12 cellular contexts compared by ENCODE assay signal in genomic region chr10:43284341-43284910, GRCh38. TPM values are rescaled to one million over a fixed set of nuclear protein-coding genes. Genes with fewer than 3 reads are reported as not detected.
DNase-seq lines count a peak whose midpoint lies in the region; ATAC-seq, FAIRE-seq and TF ChIP-seq lines count a peak whose summit lies in the region.
"Had no signal": no experiment of that assay in that cellular context is flagged by ENCODE, and none has a peak within 500 bp of the region (broad histone marks: within the 10 kb centered on the region; RNA-seq: fewer than 3 reads in every experiment).

No MANE protein-coding gene starts in this region.

- no peaks in the 10 kb centered on the region for H3K9me3 Mint-ChIP-seq in WTC11

- no peak for TF ChIP-seq RAD21 in A549 (conservative IDR thresholded peaks at IDR 0.05 in 1 of 2, IDR thresholded peaks at IDR 0.05 in 1 of 2)

- H3K4me1 ChIP-seq in A549 (peaks cover 18% of the 10 kb centered on the region), keratinocyte (ENCODE audit: control insufficient read depth, extremely low read depth, insufficient read depth, low read length) (peaks cover 12% of the 10 kb centered on the region), esophagus muscularis mucosa (no peaks in the 10 kb centered on the region)

- H4K20me1 ChIP-seq in keratinocyte (ENCODE audit: control insufficient read depth, extremely low read depth, insufficient read depth, low read length): no peaks in the 10 kb centered on the region

- no peaks in the 10 kb centered on the region for H3K36me3 Mint-ChIP-seq in WTC11
- H3K36me3 Mint-ChIP-seq: naive B cell had no signal

- H3K4me3 ChIP-seq in A549: no peak overlapping the region
- no peak overlapping the region for H3K4me3 ChIP-seq in keratinocyte (ENCODE audit: control insufficient read depth in 2 of 3, extremely low read depth in 1 of 3, insufficient read depth in 2 of 3, low read depth in 1 of 3, low read length in 3 of 3)
- H3K4me3 ChIP-seq in esophagus muscularis mucosa: no peak overlapping the region

- intact Hi-C loops in esophagus muscularis mucosa (cut with DNase I): no loop called here

- no peaks in the 10 kb centered on the region for H3K9me3 ChIP-seq in A549
- H3K9me3 ChIP-seq in keratinocyte (ENCODE audit: control insufficient read depth, low read depth, low read length): no peaks in the 10 kb centered on the region
- no peaks in the 10 kb centered on the region for H3K9me3 ChIP-seq in esophagus muscularis mucosa

- H2AFZ ChIP-seq in keratinocyte (ENCODE audit: control insufficient read depth, low read length): no peak overlapping the region

- FAIRE-seq in A549 (lab: Jason Lieb, UNC) (no peak), keratinocyte (lab: Jason Lieb, UNC) (peak; percentile 81)

- H3K27me3 Mint-ChIP-seq in WTC11 (ENCODE audit: low read depth): peaks cover 24% of the 10 kb centered on the region

- 56% methylated on average over 2 of the region's 3 CpGs for WGBS in A549 (ENCODE audit: missing lambda C conversion rate)
- WGBS in esophagus muscularis mucosa: 44% methylated on average over 3 of the region's 3 CpGs

- no peaks in the 10 kb centered on the region for H3K79me2 ChIP-seq in keratinocyte (ENCODE audit: control insufficient read depth, insufficient read depth, low read length)

- H3K9me1 ChIP-seq in keratinocyte (ENCODE audit: control insufficient read depth, extremely low read depth, insufficient read depth, low read length): no peaks in the 10 kb centered on the region

- POLR2A ChIA-PET in A549 (lab: Yijun Ruan, JAX): no interaction called here
- POLR2A ChIA-PET in HEK293T (lab: Yijun Ruan, JAX): no interaction called here
- POLR2A ChIA-PET in WTC11 (lab: Charles Lee): no interaction called here

- CTCF ChIA-PET in A549 (lab: Yijun Ruan, JAX): interaction anchor here (4.8 to 16.5 kb wide), 2 partner anchors 9 to 68 kb away, joined by 23 to 234 read pairs; no protein-coding TSS in a partner anchor
- CTCF ChIA-PET in HEK293T (lab: Yijun Ruan, JAX): no interaction called here
- CTCF ChIA-PET in WTC11 (lab: Charles Lee): interaction anchor here (0.6 to 1.0 kb wide), 2 partner anchors 9 to 80 kb away, joined by 3 read pairs; no protein-coding TSS in a partner anchor

- no peak overlapping the region for H3K9ac ChIP-seq in keratinocyte (ENCODE audit: control insufficient read depth, extremely low read depth, insufficient read depth, low read length)

- ATAC-seq in A549: peak; percentile 54 to 73
- ATAC-seq in WTC11: peak; percentile 76
- ATAC-seq in HG03354 (IDR thresholded peaks at IDR 0.05; ENCODE audit: poor library complexity, severe bottlenecking, unreplicated experiment): no peak

- H3K4me1 Mint-ChIP-seq in WTC11: peaks cover 14% of the 10 kb centered on the region

- dilution Hi-C loops in keratinocyte (cut with MboI; ENCODE audit: extremely low pct_ligation_motif_present, low sequenced_read_pairs): no loop called here

- H3K4me3 Mint-ChIP-seq in WTC11: no peak overlapping the region

- no peak for TF ChIP-seq EP300 in A549 (IDR thresholded peaks at IDR 0.05)
- TF ChIP-seq EP300 in esophagus muscularis mucosa (IDR thresholded peaks at IDR 0.05): no peak

- DNase-seq in A549 (ENCODE audit: low read depth in 1 of 2, low spot score in 1 of 2): peak in 1 of 2 experiments; percentile 26
- DNase-seq in HEK293T (ENCODE audit: extremely low spot score): no peak
- DNase-seq in WTC11 (ENCODE audit: low spot score): peak; percentile 76
- no peak for DNase-seq in keratinocyte (ENCODE audit: low read depth, low spot score)
- DNase-seq in hippocampal formation (lab: John Stamatoyannopoulos, UW): no peak
- DNase-seq in esophagus muscularis mucosa (ENCODE audit: extremely low spot score): no peak
- no peak for DNase-seq in cerebellar nuclear complex (lab: John Stamatoyannopoulos, UW)
- DNase-seq: activated T-cell treated with anti-CD3 and anti-CD28 coated beads, Interleukin-2, amount 50 U/mL, for 48 hours; brain microvascular endothelial cell; IMR-90; naive B cell had no signal

- no peaks in the 10 kb centered on the region for H3K36me3 ChIP-seq in keratinocyte (ENCODE audit: control insufficient read depth in 2 of 2, extremely low read depth in 1 of 2, insufficient read depth in 2 of 2, low read length in 2 of 2)
- H3K36me3 ChIP-seq in esophagus muscularis mucosa: no peaks in the 10 kb centered on the region
- H3K36me3 ChIP-seq: brain microvascular endothelial cell had no signal

- no peak overlapping the region for H3K27ac Mint-ChIP-seq in WTC11

- H3K27me3 ChIP-seq in keratinocyte (ENCODE audit: control insufficient read depth, extremely low read depth, insufficient read depth, low read length): peaks cover 6% of the 10 kb centered on the region
- peaks cover 0 to 74% (median 0%) of the 10 kb centered on the region in 4 donors for H3K27me3 ChIP-seq in esophagus muscularis mucosa
- H3K27me3 ChIP-seq: brain microvascular endothelial cell had no signal

- TF ChIP-seq POLR2A in A549 (IDR thresholded peaks at IDR 0.05; ENCODE audit: low read length) (no peak), esophagus muscularis mucosa (IDR thresholded peaks at IDR 0.05; ENCODE audit: low read depth) (no peak)

- no peak for TF ChIP-seq CTCF in A549 (IDR thresholded peaks at IDR 0.05)
- TF ChIP-seq CTCF in WTC11 (IDR thresholded peaks at IDR 0.05): no peak
- TF ChIP-seq CTCF in keratinocyte (optimal IDR thresholded peaks at IDR 0.05 in 1 of 3, IDR thresholded peaks at IDR 0.05 in 1 of 3, conservative IDR thresholded peaks at IDR 0.05 in 1 of 3; ENCODE audit: extremely low read depth in 1 of 3, insufficient read depth in 2 of 3, low read length in 3 of 3): no peak
- no peak for TF ChIP-seq CTCF in esophagus muscularis mucosa (IDR thresholded peaks at IDR 0.05)

- H3K4me2 ChIP-seq in A549 (no peak overlapping the region), keratinocyte (ENCODE audit: control insufficient read depth, extremely low read depth, insufficient read depth, low read depth, low read length) (no peak overlapping the region)

- no peak overlapping the region for H3K27ac ChIP-seq in A549
- H3K27ac ChIP-seq in keratinocyte (ENCODE audit: control insufficient read depth, insufficient read depth, low read length): no peak overlapping the region
- no peak overlapping the region for H3K27ac ChIP-seq in esophagus muscularis mucosa (replicated peaks in 1 of 4)
- H3K27ac ChIP-seq: brain microvascular endothelial cell had no signal

TF ChIP-seq in A549, 52 proteins besides CTCF, POLR2A, EP300 and RAD21 (continues in another document):
- no peak for TF ChIP-seq ZFP36 (IDR thresholded peaks at IDR 0.05; ENCODE audit: borderline replicate concordance, partially characterized antibody)

TF ChIP-seq in HEK293T, 16 proteins besides CTCF, POLR2A, EP300 and RAD21:
- TF ChIP-seq SP1 (IDR thresholded peaks at IDR 0.05): no peak
- TF ChIP-seq, protein P1, sequence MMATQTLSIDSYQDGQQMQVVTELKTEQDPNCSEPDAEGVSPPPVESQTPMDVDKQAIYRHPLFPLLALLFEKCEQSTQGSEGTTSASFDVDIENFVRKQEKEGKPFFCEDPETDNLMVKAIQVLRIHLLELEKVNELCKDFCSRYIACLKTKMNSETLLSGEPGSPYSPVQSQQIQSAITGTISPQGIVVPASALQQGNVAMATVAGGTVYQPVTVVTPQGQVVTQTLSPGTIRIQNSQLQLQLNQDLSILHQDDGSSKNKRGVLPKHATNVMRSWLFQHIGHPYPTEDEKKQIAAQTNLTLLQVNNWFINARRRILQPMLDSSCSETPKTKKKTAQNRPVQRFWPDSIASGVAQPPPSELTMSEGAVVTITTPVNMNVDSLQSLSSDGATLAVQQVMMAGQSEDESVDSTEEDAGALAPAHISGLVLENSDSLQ (IDR thresholded peaks at IDR 0.05): peak; percentile 49; the same call in 1 of the 2 replicates

TF ChIP-seq in WTC11, 78 proteins besides CTCF, POLR2A, EP300 and RAD21 (continues in another document):
- TF ChIP-seq SMAD4 (CRISPR knock-in tag; IDR thresholded peaks at IDR 0.05) (no peak), EMX1 (CRISPR knock-in tag; IDR thresholded peaks at IDR 0.05) (0 out of 2 replicates have a peak, but pooled peaks have one; percentile 47), ZNF416 (CRISPR knock-in tag; IDR thresholded peaks at IDR 0.05) (no peak), FOXK1 (CRISPR knock-in tag; IDR thresholded peaks at IDR 0.05) (peak; percentile 32; the same call in 1 of the 2 replicates), ZNF425 (CRISPR knock-in tag; conservative IDR thresholded peaks at IDR 0.05) (no peak)

RNA-seq across cellular contexts. Expression of gene RASGEF1A, which starts 17.6 kb away (rescaled TPM):
- polyA plus RNA-seq in A549 (2011; rRNA removed): 3.5 and 4.2 TPM in 2 replicates
- 5.7 and 9.7 TPM in 2 replicates for polyA plus RNA-seq in A549 (2012; cell fraction: cytosol; rRNA removed)
- polyA plus RNA-seq in A549 (2012; cell fraction: nucleus; rRNA removed): 8.2 and 10.4 TPM in 2 replicates
- 1.6 to 2.5 TPM (median 1.7 TPM) in 3 replicates for polyA plus RNA-seq in A549 (2017; fragmentation: RNase III; extraction: RNeasy Plus Mini Kit Qiagen cat#74134 plus additional on column Dnase treatment)
- polyA minus RNA-seq in A549 (2011; rRNA and poly(A)+ RNA removed): 5.3 and 6.4 TPM in 2 replicates
- total RNA-seq in WTC11 (2021): 20.8 to 21.4 TPM (median 21.0 TPM) in 3 replicates
- polyA plus RNA-seq in keratinocyte: 2.1 to 3.6 TPM (median 2.2 TPM) in 3 replicates
- 0.59 TPM for polyA plus RNA-seq in keratinocyte (2011; ENCODE audit: low read depth)
- 2.3 and 3.2 TPM in 2 replicates for polyA plus RNA-seq in keratinocyte (2011; cell fraction: cytosol; rRNA removed)
- 3.1 and 3.6 TPM in 2 replicates for polyA plus RNA-seq in keratinocyte (2011; cell fraction: nucleus; rRNA removed)
- polyA plus RNA-seq in keratinocyte (2012; ENCODE audit: low replicate concordance): 0.79 and 1.5 TPM in 2 replicates
- polyA minus RNA-seq in keratinocyte: 1.8 to 4.4 TPM (median 3.7 TPM) in 3 replicates
- polyA minus RNA-seq in keratinocyte (2011; cell fraction: cytosol; rRNA and poly(A)+ RNA removed): 5.6 TPM
- polyA minus RNA-seq in keratinocyte (2011; cell fraction: nucleus; rRNA and poly(A)+ RNA removed): 2.2 and 2.8 TPM in 2 replicates
- 1 to 10 TPM in 2 of 4 donors, under 1 TPM in 2; 0.42 to 7.1 (median 1.0) TPM for total RNA-seq in esophagus muscularis mucosa
